9 cellular contexts compared by ENCODE assay signal in the genomic region with DNA sequence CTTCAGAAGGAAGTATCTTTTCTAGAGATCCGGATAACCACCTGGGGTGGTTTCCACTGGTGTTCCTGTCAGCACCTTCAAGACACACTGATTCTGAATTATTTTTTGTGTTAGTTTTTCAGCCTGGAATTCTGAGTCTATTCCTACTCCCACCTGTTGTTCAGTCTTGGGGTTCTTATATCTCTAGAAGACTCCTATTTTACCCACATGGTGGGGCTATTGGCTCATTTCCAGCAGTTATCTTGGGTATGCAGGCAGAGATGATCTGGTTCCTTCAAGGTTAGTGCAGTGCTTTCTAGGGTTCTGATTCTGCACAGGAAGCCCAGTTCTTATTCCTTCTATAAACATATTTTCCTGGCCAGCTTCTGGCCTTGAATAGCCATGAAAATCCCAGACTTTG.
DNase-seq lines count a peak whose midpoint lies in the region; TF ChIP-seq lines count a peak whose summit lies in the region.
"Had no signal": no experiment of that assay in that cellular context is flagged by ENCODE, and none has a peak within 500 bp of the region (broad histone marks: within the 10 kb centered on the region; RNA-seq: fewer than 3 reads in every experiment).

No MANE protein-coding gene starts in this region.

- no peak overlapping the region for H3K4me3 ChIP-seq in KMS-11 (IDR thresholded peaks at IDR 0.05; ENCODE audit: insufficient read depth, low read depth, low read length)
- H3K4me3 ChIP-seq in epithelial cell of esophagus (ENCODE audit: low read length): no peak overlapping the region

- H4K20me1 ChIP-seq in KMS-11 (ENCODE audit: insufficient read depth): no peaks in the 10 kb centered on the region

- H3K4me1 ChIP-seq in KMS-11 (ENCODE audit: low read depth, poor library complexity, severe bottlenecking): no peaks in the 10 kb centered on the region

- no peak overlapping the region for H2AFZ ChIP-seq in KMS-11 (ENCODE audit: low read depth)

- H3K27me3 ChIP-seq in KMS-11 (ENCODE audit: insufficient read depth, low read depth): no peaks in the 10 kb centered on the region

- no peaks in the 10 kb centered on the region for H3K36me3 ChIP-seq in KMS-11 (ENCODE audit: insufficient read depth)

- H3K4me2 ChIP-seq in KMS-11: no peak overlapping the region

- H3K27ac ChIP-seq in KMS-11: no peak overlapping the region
- H3K27ac ChIP-seq: C4-2B had no signal

- TF ChIP-seq CTCF in KMS-11 (conservative IDR thresholded peaks at IDR 0.05; ENCODE audit: low read depth, low read length) (peak; percentile 44), epithelial cell of esophagus (IDR thresholded peaks at IDR 0.05; ENCODE audit: insufficient read depth, low read depth, low read length, missing control alignments) (no peak)

- DNase-seq in SIG-M5 treated with dmso at 0.1 percent for 504 hours (lab: John Stamatoyannopoulos, UW; ENCODE audit: unreplicated experiment) (peak; percentile 47), SIG-M5 (lab: John Stamatoyannopoulos, UW) (no peak), SKM-1 treated with dmso at 0.1 percent for 144 hours (lab: John Stamatoyannopoulos, UW; ENCODE audit: unreplicated experiment) (peak; percentile 17), epithelial cell of esophagus (ENCODE audit: low read depth) (peak; percentile 36), C1 segment of cervical spinal cord (lab: John Stamatoyannopoulos, UW) (no peak), 8988T (no peak)
- peak; percentile 11 for DNase-seq in stimulated activated CD4-positive, alpha-beta T cell treated with anti-CD3 and anti-CD28 coated beads, Interleukin-1b, Interleukin-23, amount 100 ng/mL, for 48 hours

- no peak overlapping the region for H3K9ac ChIP-seq in KMS-11

- no peaks in the 10 kb centered on the region for H3K79me2 ChIP-seq in KMS-11 (ENCODE audit: insufficient read depth, low read depth)

Comparison
In these comparisons a context has a peak if more than half of its experiments do, and no peak if none do; other contexts are left out.
1. DNase-seq: peak in SIG-M5 treated with dmso at 0.1 percent for 504 hours (single experiment), SKM-1 treated with dmso at 0.1 percent for 144 hours (single experiment), epithelial cell of esophagus (single experiment) and stimulated activated CD4-positive, alpha-beta T cell treated with anti-CD3 and anti-CD28 coated beads, Interleukin-1b, Interleukin-23, amount 100 ng/mL, for 48 hours (single experiment); none in SIG-M5 (single experiment), C1 segment of cervical spinal cord (0 of 14) and 8988T (single experiment).